Comparison of ENCODE assay signal across 10 cellular contexts in genomic region chr2:27857417-27858172, GRCh38. TPM values are rescaled to one million over a fixed set of nuclear protein-coding genes. Genes with fewer than 3 reads are reported as not detected.
A peak's percentile ranks its signal among the peaks of the same experiment; 100 is the strongest.
DNase-seq lines count a peak whose midpoint lies in the region; ATAC-seq, FAIRE-seq and TF ChIP-seq lines count a peak whose summit lies in the region.
"Had no signal": no experiment of that assay in that cellular context is flagged by ENCODE, and none has a peak within 500 bp of the region (broad histone marks: within the 10 kb centered on the region; RNA-seq: fewer than 3 reads in every experiment).

No MANE protein-coding gene starts in this region.

- TF ChIP-seq CTCF in A549 (IDR thresholded peaks at IDR 0.05) (no peak), AG09309 (IDR thresholded peaks at IDR 0.05; ENCODE audit: control insufficient read depth, insufficient read depth, low read depth, low read length, missing control alignments) (no peak), RWPE1 (conservative IDR thresholded peaks at IDR 0.05; ENCODE audit: low read depth) (no peak), epithelial cell of proximal tubule (conservative IDR thresholded peaks at IDR 0.05; ENCODE audit: low read depth, low read length) (no peak)

- H3K9me3 ChIP-seq in A549: peaks cover 16% of the 10 kb centered on the region; the same call in 2 of the 3 replicates

- CTCF ChIA-PET in A549 (lab: Yijun Ruan, JAX) (interaction anchor here (0.9 to 1.5 kb wide), 3 partner anchors 11 to 103 kb away, joined by 3 to 6 read pairs (median 4); no protein-coding TSS in a partner anchor), RWPE1 (lab: Yijun Ruan, JAX) (no interaction called here)

- ATAC-seq in A549: no peak
- ATAC-seq in GM19455 (IDR thresholded peaks at IDR 0.05; ENCODE audit: unreplicated experiment): no peak

- H3K27ac ChIP-seq in A549 (no peak overlapping the region), RWPE1 (no peak overlapping the region)

- TF ChIP-seq RAD21 in A549 (conservative IDR thresholded peaks at IDR 0.05 in 1 of 2, IDR thresholded peaks at IDR 0.05 in 1 of 2): no peak

- TF ChIP-seq POLR2A in A549 (IDR thresholded peaks at IDR 0.05; ENCODE audit: low read length): no peak

- FAIRE-seq in A549 (lab: Jason Lieb, UNC): peak; percentile 13

- no peak overlapping the region for H3K4me2 ChIP-seq in A549

- 92% methylated on average over 4 of the region's 4 CpGs for WGBS in A549 (ENCODE audit: missing lambda C conversion rate)

- peaks cover 39% of the 10 kb centered on the region for H3K4me1 ChIP-seq in A549

- no peak for DNase-seq in A549 (ENCODE audit: low read depth in 1 of 2, low spot score in 1 of 2)
- DNase-seq in AG09309 (ENCODE audit: low read depth): peak; percentile 33
- DNase-seq in RWPE1 (ENCODE audit: low spot score): peak; percentile 57
- DNase-seq in epithelial cell of proximal tubule (ENCODE audit: low read depth): peak; percentile 97
- DNase-seq in globus pallidus (ENCODE audit: low spot score): no peak
- DNase-seq in NCI-H82 (lab: John Stamatoyannopoulos, UW): no peak
- DNase-seq: Calu3, NCI-H1436 treated with DMSO at 0.1 percent for 48 hours, posterior cingulate gyrus had no signal

- POLR2A ChIA-PET in A549 (lab: Yijun Ruan, JAX): no interaction called here
- POLR2A ChIA-PET in RWPE1 (lab: Yijun Ruan, JAX; ENCODE audit: low non-redundant PET): no interaction called here

- H3K4me3 ChIP-seq in A549 (no peak overlapping the region), AG09309 (ENCODE audit: control insufficient read depth, low read depth, low read length) (no peak overlapping the region), epithelial cell of proximal tubule (ENCODE audit: low read depth, low read length) (no peak overlapping the region)

- TF ChIP-seq EP300 in A549 (IDR thresholded peaks at IDR 0.05): no peak

TF ChIP-seq in A549, 52 proteins besides CTCF, POLR2A, EP300 and RAD21:
- TF ChIP-seq ZNF302 (CRISPR knock-in tag; IDR thresholded peaks at IDR 0.05) (no peak), PHF8 (IDR thresholded peaks at IDR 0.05; ENCODE audit: borderline replicate concordance, low read depth) (no peak), CHD4 (IDR thresholded peaks at IDR 0.05; ENCODE audit: borderline replicate concordance) (0 out of 2 replicates have a peak, but pooled peaks have one; percentile 53), KDM1A (IDR thresholded peaks at IDR 0.05; ENCODE audit: low read depth) (peak; percentile 59; the same call in 1 of the 2 replicates), NPAS2 (CRISPR knock-in tag; IDR thresholded peaks at IDR 0.05; ENCODE audit: borderline replicate concordance) (no peak), ZC3H11A (IDR thresholded peaks at IDR 0.05) (no peak), MAFK (IDR thresholded peaks at IDR 0.05; ENCODE audit: partially characterized antibody) (no peak), CEBPB (IDR thresholded peaks at IDR 0.05) (no peak), FOSL2 (IDR thresholded peaks at IDR 0.05) (no peak), FOSL2 (CRISPR knock-in tag; IDR thresholded peaks at IDR 0.05) (no peak; the same call in 1 of the 2 replicates)

RNA-seq across cellular contexts. Expression of gene RBKS, which starts 32.6 kb away (rescaled TPM):
- 7.4 and 8.5 TPM in 2 replicates for polyA plus RNA-seq in A549 (2011; rRNA removed)
- polyA plus RNA-seq in A549 (2012; cell fraction: cytosol; rRNA removed): 5.5 and 6.7 TPM in 2 replicates
- polyA plus RNA-seq in A549 (2012; cell fraction: nucleus; rRNA removed): 3.3 and 4.3 TPM in 2 replicates
- 7.6 to 9.5 TPM (median 8.5 TPM) in 3 replicates for polyA plus RNA-seq in A549 (2017; fragmentation: RNase III; extraction: RNeasy Plus Mini Kit Qiagen cat#74134 plus additional on column Dnase treatment)
- polyA minus RNA-seq in A549 (2011; rRNA and poly(A)+ RNA removed): 5.5 and 5.9 TPM in 2 replicates
- total RNA-seq in epithelial cell of proximal tubule: 2.7 and 6.2 TPM in 2 replicates

RNA-seq across cellular contexts. Expression of gene BABAM2, which starts 32.9 kb away (rescaled TPM):
- polyA plus RNA-seq in A549 (2011; rRNA removed) (78.4 and 87.1 TPM in 2 replicates), A549 (2017; fragmentation: RNase III; extraction: RNeasy Plus Mini Kit Qiagen cat#74134 plus additional on column Dnase treatment) (52.9 to 54.0 TPM (median 53.7 TPM) in 3 replicates)
- polyA plus RNA-seq in A549 (2012; cell fraction: cytosol; rRNA removed): 36.4 and 40.0 TPM in 2 replicates
- 23.5 and 26.3 TPM in 2 replicates for polyA plus RNA-seq in A549 (2012; cell fraction: nucleus; rRNA removed)
- 60.8 and 68.7 TPM in 2 replicates for polyA minus RNA-seq in A549 (2011; rRNA and poly(A)+ RNA removed)
- 23.6 and 24.6 TPM in 2 replicates for total RNA-seq in epithelial cell of proximal tubule

Comparison
In these comparisons a context has a peak if more than half of its experiments do, and no peak if none do; other contexts are left out.
1. DNase-seq: peak in AG09309 (single experiment), RWPE1 (single experiment) and epithelial cell of proximal tubule (single experiment); none in A549 (0 of 2), globus pallidus (single experiment) and NCI-H82 (single experiment).